21 cellular contexts compared by ENCODE assay signal in the genomic region with DNA sequence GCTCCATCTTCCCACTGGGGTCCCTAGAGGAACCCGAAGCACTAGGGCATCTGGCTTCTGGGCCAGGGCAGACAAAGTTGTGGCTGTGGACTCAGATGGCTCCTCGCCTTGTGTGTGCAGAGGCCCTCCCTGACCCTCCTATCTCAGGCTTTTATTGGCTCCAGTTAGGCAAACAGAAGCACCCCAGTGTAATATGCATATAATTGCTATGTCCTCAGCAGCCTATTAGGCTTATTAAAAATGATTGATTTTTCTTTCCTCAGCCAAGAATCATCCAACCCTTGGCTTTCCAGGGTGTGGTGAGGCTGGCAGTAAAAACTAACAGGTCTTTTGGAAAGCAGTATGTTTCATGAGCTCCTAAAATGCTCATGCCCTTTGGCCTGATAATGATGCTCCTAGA. TPM values are rescaled to one million over a fixed set of nuclear protein-coding genes. Genes with fewer than 3 reads are reported as not detected.
DNase-seq lines count a peak whose midpoint lies in the region; ATAC-seq, FAIRE-seq and TF ChIP-seq lines count a peak whose summit lies in the region.
"Had no signal": no experiment of that assay in that cellular context is flagged by ENCODE, and none has a peak within 500 bp of the region (broad histone marks: within the 10 kb centered on the region; RNA-seq: fewer than 3 reads in every experiment).

No MANE protein-coding gene starts in this region.

- no peaks in the 10 kb centered on the region for H3K9me3 ChIP-seq in HepG2 (ENCODE audit: low read length)
- no peaks in the 10 kb centered on the region for H3K9me3 ChIP-seq in effector memory CD4-positive, alpha-beta T cell (ENCODE audit: control insufficient read depth, low read length)
- H3K9me3 ChIP-seq: SJCRH30 had no signal

- H3K4me3 ChIP-seq in HepG2 (replicated peaks in 1 of 3; ENCODE audit: insufficient read depth in 1 of 3, low read depth in 2 of 3, low read length in 3 of 3), result no peak overlapping the region
- no peak overlapping the region for H3K4me3 ChIP-seq in effector memory CD4-positive, alpha-beta T cell (ENCODE audit: insufficient read depth, low read depth, low read length, poor library complexity, severe bottlenecking)
- H3K4me3 ChIP-seq: GM23248, SJCRH30 had no signal

- intact Hi-C loops in HepG2 (cut with micrococcal nuclease; ENCODE audit: unreplicated experiment), result no loop called here

- DNase-seq in NCI-H1105 treated with DMSO at 0.1 percent for 48 hours (lab: John Stamatoyannopoulos, UW) (peak; percentile 43), NCI-H1105 (lab: John Stamatoyannopoulos, UW) (no peak), NCI-H146 (lab: John Stamatoyannopoulos, UW) (peak; percentile 87), HepG2 (ENCODE audit: low spot score) (no peak), OCI-M2 (lab: John Stamatoyannopoulos, UW; ENCODE audit: unreplicated experiment) (no peak)
- no peak for DNase-seq in effector memory CD4-positive, alpha-beta T cell
- DNase-seq in stimulated activated naive CD8-positive, alpha-beta T cell treated with anti-CD3 and anti-CD28 coated beads, Interleukin-15, amount 100 ng/mL, for 72 hours, result no peak
- DNase-seq: DMS 273 treated with DMSO at 0.1 percent for 48 hours, GDM1, GM23248, KG1, NCI-H2081 treated with DMSO at 0.1 percent for 48 hours, NCI-H526 treated with DMSO at 0.1 percent for 48 hours, PC-3, SJCRH30 had no signal

- FAIRE-seq in HepG2 (lab: Jason Lieb, UNC), result no peak
- FAIRE-seq: GM12891, GM18507 had no signal

- no peaks in the 10 kb centered on the region for H4K20me1 ChIP-seq in HepG2 (ENCODE audit: insufficient read depth, low read length)

- in situ Hi-C loops in HepG2 (cut with HindIII; ENCODE audit: extremely low pct_ligation_motif_present, low pct_unique_long_range_greater_than_20kb), result loop anchor here (10.0 kb wide), 1 partner anchor 193 kb away; no protein-coding TSS in a partner anchor

- no peak for TF ChIP-seq EP300 in HepG2 (IDR thresholded peaks at IDR 0.05; ENCODE audit: low read depth in 2 of 2, low read length in 2 of 2)
- no peak for TF ChIP-seq EP300 in HepG2 (CRISPR knock-in tag; IDR thresholded peaks at IDR 0.05; ENCODE audit: borderline replicate concordance)

- POLR2A ChIA-PET in HepG2 (lab: Yijun Ruan, JAX), result interaction anchor here (0.9 to 3.2 kb wide), 3 partner anchors 11 to 35 kb away, joined by 3 to 15 read pairs (median 4); no protein-coding TSS in a partner anchor

- TF ChIP-seq POLR2A in HepG2 (IDR thresholded peaks at IDR 0.05; ENCODE audit: insufficient read depth in 1 of 2, low read depth in 2 of 2, low read length in 2 of 2), result no peak

- H3K36me3 ChIP-seq in HepG2 (replicated peaks in 1 of 2; ENCODE audit: control insufficient read depth in 1 of 2, insufficient read depth in 2 of 2, low read length in 2 of 2), result no peaks in the 10 kb centered on the region
- no peaks in the 10 kb centered on the region for H3K36me3 ChIP-seq in effector memory CD4-positive, alpha-beta T cell (ENCODE audit: control insufficient read depth, insufficient read depth, low read length)
- H3K36me3 ChIP-seq: SJCRH30 had no signal

- H2AFZ ChIP-seq in HepG2 (ENCODE audit: low read length), result no peak overlapping the region
- H2AFZ ChIP-seq: GM23248 had no signal

- no peak overlapping the region for H3K4me2 ChIP-seq in HepG2 (ENCODE audit: low read depth, low read length)

- no peak for TF ChIP-seq RAD21 in HepG2 (CRISPR knock-in tag; IDR thresholded peaks at IDR 0.05)

- peaks cover 22% of the 10 kb centered on the region for H3K27me3 Mint-ChIP-seq in stimulated activated memory B cell treated with anti-CD40 and anti-IgM and Interleukin-4, amounts not matched to agents 10 μg/mL and 1 μg/mL and 100 μg/mL, for 72 hours
- no peaks in the 10 kb centered on the region for H3K27me3 Mint-ChIP-seq in stimulated activated naive CD8-positive, alpha-beta T cell treated with anti-CD3 and anti-CD28 coated beads, Interleukin-15, amount 100 ng/mL, for 72 hours

- peak overlapping the region; percentile 24 for H3K27ac Mint-ChIP-seq in stimulated activated memory B cell treated with anti-CD40 and anti-IgM and Interleukin-4, amounts not matched to agents 10 μg/mL and 1 μg/mL and 100 μg/mL, for 72 hours
- no peak overlapping the region for H3K27ac Mint-ChIP-seq in stimulated activated naive CD8-positive, alpha-beta T cell treated with anti-CD3 and anti-CD28 coated beads, Interleukin-15, amount 100 ng/mL, for 72 hours

- no peak overlapping the region for H3K4me3 Mint-ChIP-seq in stimulated activated memory B cell treated with anti-CD40 and anti-IgM and Interleukin-4, amounts not matched to agents 10 μg/mL and 1 μg/mL and 100 μg/mL, for 72 hours
- H3K4me3 Mint-ChIP-seq in stimulated activated naive CD8-positive, alpha-beta T cell treated with anti-CD3 and anti-CD28 coated beads, Interleukin-15, amount 100 ng/mL, for 72 hours, result no peak overlapping the region

- H3K36me3 Mint-ChIP-seq in stimulated activated memory B cell treated with anti-CD40 and anti-IgM and Interleukin-4, amounts not matched to agents 10 μg/mL and 1 μg/mL and 100 μg/mL, for 72 hours, result no peaks in the 10 kb centered on the region

- no peak overlapping the region for H3K27ac ChIP-seq in HepG2 (ENCODE audit: extremely low read length, insufficient read depth, low read length)
- no peak overlapping the region for H3K27ac ChIP-seq in effector memory CD4-positive, alpha-beta T cell (ENCODE audit: insufficient read depth, low read length, poor library complexity, severe bottlenecking)
- H3K27ac ChIP-seq: 22Rv1, GM23248, SJCRH30 had no signal

- no peaks in the 10 kb centered on the region for H3K79me2 ChIP-seq in HepG2 (ENCODE audit: insufficient read depth, low read length)

- no peaks in the 10 kb centered on the region for H3K27me3 ChIP-seq in HepG2 (ENCODE audit: control insufficient read depth in 1 of 2, insufficient read depth in 2 of 2, low read length in 2 of 2)
- H3K27me3 ChIP-seq in effector memory CD4-positive, alpha-beta T cell (replicated peaks; ENCODE audit: control insufficient read depth, insufficient read depth, low read length, poor library complexity, severe bottlenecking), result no peaks in the 10 kb centered on the region
- H3K27me3 ChIP-seq: SJCRH30 had no signal

- ATAC-seq in HepG2, result no peak
- ATAC-seq in stimulated activated memory B cell treated with anti-CD40 and anti-IgM and Interleukin-4, amounts not matched to agents 10 μg/mL and 1 μg/mL and 100 μg/mL, for 72 hours, result no peak
- ATAC-seq in stimulated activated naive CD8-positive, alpha-beta T cell treated with anti-CD3 and anti-CD28 coated beads, Interleukin-15, amount 100 ng/mL, for 72 hours, result no peak
- ATAC-seq: HCT116, PC-3 had no signal

- no TSS peak for BruUV-seq in HepG2 (replicated peaks; lab: Mats Ljungman, UMichigan)

- peaks cover 68% of the 10 kb centered on the region for H3K4me1 Mint-ChIP-seq in stimulated activated memory B cell treated with anti-CD40 and anti-IgM and Interleukin-4, amounts not matched to agents 10 μg/mL and 1 μg/mL and 100 μg/mL, for 72 hours
- H3K4me1 Mint-ChIP-seq in stimulated activated naive CD8-positive, alpha-beta T cell treated with anti-CD3 and anti-CD28 coated beads, Interleukin-15, amount 100 ng/mL, for 72 hours, result peaks cover 16% of the 10 kb centered on the region

- no peaks in the 10 kb centered on the region for H3K9me3 Mint-ChIP-seq in stimulated activated memory B cell treated with anti-CD40 and anti-IgM and Interleukin-4, amounts not matched to agents 10 μg/mL and 1 μg/mL and 100 μg/mL, for 72 hours
- no peaks in the 10 kb centered on the region for H3K9me3 Mint-ChIP-seq in stimulated activated naive CD8-positive, alpha-beta T cell treated with anti-CD3 and anti-CD28 coated beads, Interleukin-15, amount 100 ng/mL, for 72 hours

- no peak for TF ChIP-seq CTCF in HepG2 (CRISPR knock-in tag; IDR thresholded peaks at IDR 0.05)

- H3K9ac ChIP-seq in HepG2 (ENCODE audit: insufficient read depth, low read depth, low read length), result no peak overlapping the region
- H3K9ac ChIP-seq: GM23248 had no signal

- 100% methylated on average over 1 of the region's 2 CpGs for WGBS in HepG2 (ENCODE audit: low lambda C conversion rate)

- CTCF ChIA-PET in HepG2 (lab: Yijun Ruan, JAX; ENCODE audit: low intra/inter-chr PET ratio, low total read pairs), result no interaction called here

- peaks cover 97% of the 10 kb centered on the region for H3K4me1 ChIP-seq in HepG2 (ENCODE audit: insufficient read depth, low read length)
- no peaks in the 10 kb centered on the region for H3K4me1 ChIP-seq in effector memory CD4-positive, alpha-beta T cell (ENCODE audit: control insufficient read depth, insufficient read depth, low read length, poor library complexity, severe bottlenecking)

RNA-seq across cellular contexts. Expression of a gene that starts 22.3 kb away (rescaled TPM):
- 0.60 and 1.2 TPM in 2 replicates for total RNA-seq in HepG2 (2016; rRNA removed; fragmentation: Illumina TruSeq; extraction: Trizol)
- 0.53 and 0.61 TPM in 2 replicates for total RNA-seq in HepG2 (2016; cell fraction: cytosol; rRNA removed; fragmentation: Illumina TruSeq; extraction: Trizol; ENCODE audit: low read depth)
- 0.43 and 0.89 TPM in 2 replicates for total RNA-seq in HepG2 (2016; cell fraction: insoluble cytoplasmic fraction; rRNA removed; fragmentation: Illumina TruSeq; extraction: Trizol)
- 0.90 and 0.96 TPM in 2 replicates for total RNA-seq in HepG2 (2016; cell fraction: membrane; rRNA removed; fragmentation: Illumina TruSeq; extraction: Trizol)
- total RNA-seq in HepG2 (2016; cell fraction: nucleus; rRNA removed; fragmentation: Illumina TruSeq; extraction: Trizol), result 1.0 and 1.1 TPM in 2 replicates
- 0.38 and 0.59 TPM in 2 replicates for polyA plus RNA-seq in HepG2 (2011; rRNA removed)
- 0.24 and 0.28 TPM in 2 replicates for polyA plus RNA-seq in HepG2 (2011; cell fraction: cytosol; rRNA removed)
- polyA plus RNA-seq in HepG2 (2011; cell fraction: nucleus; rRNA removed), result 0.84 and 1.1 TPM in 2 replicates
- polyA plus RNA-seq in HepG2 (2012), result 0.49 and 1.2 TPM in 2 replicates
- 0.42 and 0.53 TPM in 2 replicates for polyA plus RNA-seq in HepG2 (2016; cell fraction: cytosol; fragmentation: Illumina TruSeq; extraction: Trizol; ENCODE audit: low read depth)
- polyA plus RNA-seq in HepG2 (2016; cell fraction: insoluble cytoplasmic fraction; fragmentation: Illumina TruSeq; extraction: Trizol; ENCODE audit: low read depth), result 0.80 and 0.84 TPM in 2 replicates
- 0.63 and 0.65 TPM in 2 replicates for polyA plus RNA-seq in HepG2 (2016; cell fraction: membrane; fragmentation: Illumina TruSeq; extraction: Trizol; ENCODE audit: low read depth)
- 1.5 and 1.6 TPM in 2 replicates for polyA plus RNA-seq in HepG2 (2016; cell fraction: nucleus; fragmentation: Illumina TruSeq; extraction: Trizol; ENCODE audit: insufficient read depth, low read depth)
- 0.05 and 0.22 TPM in 2 replicates for polyA minus RNA-seq in HepG2 (2011; rRNA and poly(A)+ RNA removed; ENCODE audit: low replicate concordance)
- not detected in 2 replicates for polyA minus RNA-seq in HepG2 (2011; cell fraction: cytosol; rRNA and poly(A)+ RNA removed)
- polyA minus RNA-seq in HepG2 (2011; cell fraction: nucleus; rRNA and poly(A)+ RNA removed), result 0.77 and 0.99 TPM in 2 replicates
- total RNA-seq: GM23248 had no signal
- polyA plus RNA-seq: AG04450, GM23248 had no signal

RNA-seq across cellular contexts. Expression of a gene that starts 37.5 kb away (rescaled TPM):
- 125 and 128 TPM in 2 replicates for total RNA-seq in HepG2 (2016; rRNA removed; fragmentation: Illumina TruSeq; extraction: Trizol)
- 57.0 and 62.1 TPM in 2 replicates for total RNA-seq in HepG2 (2016; cell fraction: cytosol; rRNA removed; fragmentation: Illumina TruSeq; extraction: Trizol; ENCODE audit: low read depth)
- total RNA-seq in HepG2 (2016; cell fraction: insoluble cytoplasmic fraction; rRNA removed; fragmentation: Illumina TruSeq; extraction: Trizol), result 114 and 129 TPM in 2 replicates
- 156 and 159 TPM in 2 replicates for total RNA-seq in HepG2 (2016; cell fraction: membrane; rRNA removed; fragmentation: Illumina TruSeq; extraction: Trizol)
- 69.6 and 73.3 TPM in 2 replicates for total RNA-seq in HepG2 (2016; cell fraction: nucleus; rRNA removed; fragmentation: Illumina TruSeq; extraction: Trizol)
- 245 and 282 TPM in 2 replicates for polyA plus RNA-seq in HepG2 (2011; rRNA removed)
- polyA plus RNA-seq in HepG2 (2011; cell fraction: cytosol; rRNA removed), result 177 and 210 TPM in 2 replicates
- 217 and 220 TPM in 2 replicates for polyA plus RNA-seq in HepG2 (2011; cell fraction: nucleus; rRNA removed)
- 123 and 145 TPM in 2 replicates for polyA plus RNA-seq in HepG2 (2012)
- 33.4 and 34.1 TPM in 2 replicates for polyA plus RNA-seq in HepG2 (2016; cell fraction: cytosol; fragmentation: Illumina TruSeq; extraction: Trizol; ENCODE audit: low read depth)
- polyA plus RNA-seq in HepG2 (2016; cell fraction: insoluble cytoplasmic fraction; fragmentation: Illumina TruSeq; extraction: Trizol; ENCODE audit: low read depth), result 101 and 109 TPM in 2 replicates
- polyA plus RNA-seq in HepG2 (2016; cell fraction: membrane; fragmentation: Illumina TruSeq; extraction: Trizol; ENCODE audit: low read depth), result 91.3 and 96.0 TPM in 2 replicates
- polyA plus RNA-seq in HepG2 (2016; cell fraction: nucleus; fragmentation: Illumina TruSeq; extraction: Trizol; ENCODE audit: insufficient read depth, low read depth), result 119 and 131 TPM in 2 replicates
- polyA minus RNA-seq in HepG2 (2011; rRNA and poly(A)+ RNA removed; ENCODE audit: low replicate concordance), result 194 and 636 TPM in 2 replicates
- polyA minus RNA-seq in HepG2 (2011; cell fraction: cytosol; rRNA and poly(A)+ RNA removed), result 178 and 203 TPM in 2 replicates
- 53.7 and 80.4 TPM in 2 replicates for polyA minus RNA-seq in HepG2 (2011; cell fraction: nucleus; rRNA and poly(A)+ RNA removed)

RNA-seq across cellular contexts. Expression of a gene that starts 38.4 kb away (rescaled TPM):
- total RNA-seq in HepG2 (2016; rRNA removed; fragmentation: Illumina TruSeq; extraction: Trizol), result 209 and 287 TPM in 2 replicates
- 29.0 and 31.7 TPM in 2 replicates for total RNA-seq in HepG2 (2016; cell fraction: cytosol; rRNA removed; fragmentation: Illumina TruSeq; extraction: Trizol; ENCODE audit: low read depth)
- total RNA-seq in HepG2 (2016; cell fraction: insoluble cytoplasmic fraction; rRNA removed; fragmentation: Illumina TruSeq; extraction: Trizol), result 214 and 298 TPM in 2 replicates
- total RNA-seq in HepG2 (2016; cell fraction: membrane; rRNA removed; fragmentation: Illumina TruSeq; extraction: Trizol), result 35.4 and 36.1 TPM in 2 replicates
- total RNA-seq in HepG2 (2016; cell fraction: nucleus; rRNA removed; fragmentation: Illumina TruSeq; extraction: Trizol), result 83.7 and 87.5 TPM in 2 replicates
- polyA plus RNA-seq in HepG2 (2011; rRNA removed), result 107 and 110 TPM in 2 replicates
- polyA plus RNA-seq in HepG2 (2011; cell fraction: cytosol; rRNA removed), result 278 and 291 TPM in 2 replicates
- polyA plus RNA-seq in HepG2 (2011; cell fraction: nucleus; rRNA removed), result 55.5 and 61.4 TPM in 2 replicates
- polyA plus RNA-seq in HepG2 (2012), result 178 and 251 TPM in 2 replicates
- 35.3 and 40.6 TPM in 2 replicates for polyA plus RNA-seq in HepG2 (2016; cell fraction: cytosol; fragmentation: Illumina TruSeq; extraction: Trizol; ENCODE audit: low read depth)
- polyA plus RNA-seq in HepG2 (2016; cell fraction: insoluble cytoplasmic fraction; fragmentation: Illumina TruSeq; extraction: Trizol; ENCODE audit: low read depth), result 420 and 438 TPM in 2 replicates
- 35.8 and 37.4 TPM in 2 replicates for polyA plus RNA-seq in HepG2 (2016; cell fraction: membrane; fragmentation: Illumina TruSeq; extraction: Trizol; ENCODE audit: low read depth)
- polyA plus RNA-seq in HepG2 (2016; cell fraction: nucleus; fragmentation: Illumina TruSeq; extraction: Trizol; ENCODE audit: insufficient read depth, low read depth), result 132 and 146 TPM in 2 replicates
- polyA minus RNA-seq in HepG2 (2011; rRNA and poly(A)+ RNA removed; ENCODE audit: low replicate concordance), result 134 and 369 TPM in 2 replicates
- 72.3 and 74.0 TPM in 2 replicates for polyA minus RNA-seq in HepG2 (2011; cell fraction: cytosol; rRNA and poly(A)+ RNA removed)
- 83.2 and 93.4 TPM in 2 replicates for polyA minus RNA-seq in HepG2 (2011; cell fraction: nucleus; rRNA and poly(A)+ RNA removed)

Comparison
In these comparisons a context has a peak if more than half of its experiments do, and no peak if none do; other contexts are left out.
1. DNase-seq: peak in NCI-H1105 treated with DMSO at 0.1 percent for 48 hours (single experiment) and NCI-H146 (single experiment); none in NCI-H1105 (single experiment), HepG2 (single experiment), effector memory CD4-positive, alpha-beta T cell (0 of 3), stimulated activated naive CD8-positive, alpha-beta T cell treated with anti-CD3 and anti-CD28 coated beads, Interleukin-15, amount 100 ng/mL, for 72 hours (0 of 2) and OCI-M2 (single experiment).